ENCODE assay signal across 8 cellular contexts in genomic region chr5:15009420-15009819, GRCh38.
DNase-seq lines count a peak whose midpoint lies in the region; ATAC-seq and TF ChIP-seq lines count a peak whose summit lies in the region.

No MANE protein-coding gene starts in this region.

- H3K27ac Mint-ChIP-seq in osteocyte (ENCODE audit: unreplicated experiment) = peak overlapping the region; percentile 90

- no peak overlapping the region for H3K4me3 Mint-ChIP-seq in osteocyte (ENCODE audit: unreplicated experiment)

- H3K9me3 Mint-ChIP-seq in osteocyte (ENCODE audit: unreplicated experiment) = no peaks in the 10 kb centered on the region

- H2AFZ ChIP-seq in neuronal stem cell (ENCODE audit: low read length) = no peak overlapping the region

- peaks cover 2 to 8% of the 10 kb centered on the region in 2 donors for H3K4me1 ChIP-seq in neuronal stem cell (ENCODE audit: control insufficient read depth in 2 of 2, insufficient read depth in 1 of 2, low read depth in 1 of 2, low read length in 2 of 2)
- H3K4me1 ChIP-seq in ovary (ENCODE audit: insufficient read depth) = peaks cover 2% of the 10 kb centered on the region

- no peak overlapping the region for H3K4me3 ChIP-seq in neuronal stem cell (ENCODE audit: low read length in 2 of 2)
- H3K4me3 ChIP-seq in ovary = no peak overlapping the region

- peaks cover 19% of the 10 kb centered on the region for H3K27me3 Mint-ChIP-seq in osteocyte (ENCODE audit: unreplicated experiment)

- H3K36me3 Mint-ChIP-seq in osteocyte (ENCODE audit: unreplicated experiment) = no peaks in the 10 kb centered on the region

- H3K36me3 ChIP-seq in neuronal stem cell (replicated peaks in 1 of 2; ENCODE audit: control insufficient read depth in 2 of 2, insufficient read depth in 2 of 2, low read length in 2 of 2) (no peaks in the 10 kb centered on the region), ovary (no peaks in the 10 kb centered on the region)

- no peak overlapping the region for H3K9ac ChIP-seq in neuronal stem cell (ENCODE audit: low read depth, low read length, poor library complexity)

- H2BK15ac ChIP-seq in neuronal stem cell (ENCODE audit: low read length) = no peak overlapping the region

- TF ChIP-seq CTCF in osteocyte (IDR thresholded peaks at IDR 0.05) (no peak), ovary (IDR thresholded peaks at IDR 0.05) (no peak)

- H2BK5ac ChIP-seq in neuronal stem cell (ENCODE audit: low read length) = no peak overlapping the region

- intact Hi-C loops in ovary (cut with DNase I) = loop anchor here in 2 of 4 donors (5.0 kb wide), 1 partner anchor 282 kb away; no protein-coding TSS in a partner anchor

- H3K14ac ChIP-seq in neuronal stem cell (ENCODE audit: low read length) = no peak overlapping the region

- DNase-seq in HPDE6-E6E7 (ENCODE audit: extremely low spot score) (peak; percentile 54), NCI-H69 (lab: John Stamatoyannopoulos, UW) (peak; percentile 96), dermis microvascular lymphatic vessel endothelial cell (ENCODE audit: low read depth in 2 of 2) (peak; percentile 89 to 95), osteocyte (ENCODE audit: extremely low spot score, unreplicated experiment) (no peak), neuronal stem cell (ENCODE audit: low spot score) (no peak), ovary (no peak)

- no peak overlapping the region for H3K4me2 ChIP-seq in neuronal stem cell (ENCODE audit: insufficient read depth, low read length, poor library complexity, severe bottlenecking)

- H3K27ac ChIP-seq in neuronal stem cell (replicated peaks; ENCODE audit: low read length) = no peak overlapping the region
- H3K27ac ChIP-seq in ovary = peak overlapping the region in 1 of 2 donors; percentile 51

- H3K4me1 Mint-ChIP-seq in osteocyte (ENCODE audit: unreplicated experiment) = peaks cover 36% of the 10 kb centered on the region

- no peak overlapping the region for H2BK12ac ChIP-seq in neuronal stem cell (ENCODE audit: low read length)

- H3K23ac ChIP-seq in neuronal stem cell (ENCODE audit: low read depth, low read length, poor library complexity) = no peak overlapping the region

- TF ChIP-seq POLR2A in ovary (IDR thresholded peaks at IDR 0.05) = no peak

- H2BK120ac ChIP-seq in neuronal stem cell (ENCODE audit: low read depth, low read length) = no peak overlapping the region

- H4K8ac ChIP-seq in neuronal stem cell (ENCODE audit: low read depth, low read length) = no peak overlapping the region

- H3K79me1 ChIP-seq in neuronal stem cell (ENCODE audit: low read depth, low read length) = no peaks in the 10 kb centered on the region

- TF ChIP-seq EP300 in ovary (IDR thresholded peaks at IDR 0.05) = no peak

- H4K91ac ChIP-seq in neuronal stem cell (ENCODE audit: low read depth, low read length, poor library complexity) = no peak overlapping the region

- H3K4ac ChIP-seq in neuronal stem cell (ENCODE audit: low read length) = no peak overlapping the region

- no peak overlapping the region for H2AK5ac ChIP-seq in neuronal stem cell (ENCODE audit: low read depth, low read length)

- WGBS in neuronal stem cell (ENCODE audit: extremely low coverage in 2 of 2, insufficient read length in 2 of 2, insufficient replicate concordance in 1 of 2), 2 donors = no CpG with 5 or more reads among the region's 3 CpGs
- 3 to 17% (median 4%) methylated on average over 3 of the region's 3 CpGs for WGBS in ovary, 3 donors

- ATAC-seq in GM21447 (IDR thresholded peaks at IDR 0.05; ENCODE audit: unreplicated experiment) = no peak
- no peak for ATAC-seq in GM18511 (IDR thresholded peaks at IDR 0.05; ENCODE audit: unreplicated experiment)

- H3K18ac ChIP-seq in neuronal stem cell (ENCODE audit: low read length) = no peak overlapping the region

- H3K27me3 ChIP-seq in neuronal stem cell (ENCODE audit: control insufficient read depth in 3 of 3, insufficient read depth in 3 of 3, low read depth in 1 of 3, low read length in 3 of 3) = no peaks in the 10 kb centered on the region
- no peaks in the 10 kb centered on the region for H3K27me3 ChIP-seq in ovary

- H3K9me3 ChIP-seq in neuronal stem cell (replicated peaks in 1 of 2; ENCODE audit: control insufficient read depth in 2 of 2, insufficient read depth in 1 of 2, low read depth in 1 of 2, low read length in 2 of 2) (no peaks in the 10 kb centered on the region), ovary (no peaks in the 10 kb centered on the region)

Comparison
In these comparisons a context has a peak if more than half of its experiments do, and no peak if none do; other contexts are left out.
1. DNase-seq: peak in HPDE6-E6E7 (single experiment), NCI-H69 (single experiment) and dermis microvascular lymphatic vessel endothelial cell (2 of 2); none in osteocyte (single experiment), neuronal stem cell (single experiment) and ovary (0 of 5).